In genomic region chr4:102431608-102431961, GRCh38 we compare ENCODE assay signal across 8 cellular contexts.
DNase-seq lines count a peak whose midpoint lies in the region; ATAC-seq and TF ChIP-seq lines count a peak whose summit lies in the region.

No MANE protein-coding gene starts in this region.

- peak overlapping the region; percentile 93 for H3K4me3 ChIP-seq in GM12865 (ENCODE audit: low read depth, low read length)
- H3K4me3 ChIP-seq in RWPE2 (ENCODE audit: severe bottlenecking), result peak overlapping the region; percentile 50
- H3K4me3 ChIP-seq in fibroblast of mammary gland (ENCODE audit: control insufficient read depth, low read depth, low read length), result peak overlapping the region; percentile 62
- peak overlapping the region; percentile 55 to 84 (median 64) for H3K4me3 ChIP-seq in gastrocnemius medialis

- no peaks in the 10 kb centered on the region for H3K9me3 ChIP-seq in RWPE2 (ENCODE audit: severe bottlenecking)
- H3K9me3 ChIP-seq in gastrocnemius medialis, result no peaks in the 10 kb centered on the region

- H3K27ac ChIP-seq in RWPE2 (ENCODE audit: poor library complexity, severe bottlenecking) (peak overlapping the region; percentile 87), gastrocnemius medialis (peak overlapping the region in 2 of 4 donors; percentile 63 to 69)

- H3K27me3 ChIP-seq in RWPE2 (ENCODE audit: insufficient read depth, poor library complexity, severe bottlenecking) (no peaks in the 10 kb centered on the region), gastrocnemius medialis (no peaks in the 10 kb centered on the region)

- peaks cover 16% of the 10 kb centered on the region for H3K4me1 ChIP-seq in RWPE2 (ENCODE audit: insufficient read depth, poor library complexity, severe bottlenecking)
- H3K4me1 ChIP-seq in gastrocnemius medialis, result peaks cover 0 to 6% of the 10 kb centered on the region in 2 donors

- no peak for TF ChIP-seq POLR2A in gastrocnemius medialis (IDR thresholded peaks at IDR 0.05)

- H3K36me3 ChIP-seq in RWPE2 (ENCODE audit: low read depth) (peaks cover 8% of the 10 kb centered on the region), gastrocnemius medialis (no peaks in the 10 kb centered on the region)

- no peak for TF ChIP-seq CTCF in GM12865 (IDR thresholded peaks at IDR 0.05; ENCODE audit: insufficient read depth, low read depth, low read length, missing control alignments)
- peak; percentile 78 for TF ChIP-seq CTCF in RWPE2 (IDR thresholded peaks at IDR 0.05; ENCODE audit: poor library complexity, severe bottlenecking)
- no peak for TF ChIP-seq CTCF in fibroblast of mammary gland (conservative IDR thresholded peaks at IDR 0.05; ENCODE audit: control insufficient read depth, insufficient read depth, low read depth, low read length)
- no peak for TF ChIP-seq CTCF in gastrocnemius medialis (IDR thresholded peaks at IDR 0.05 in 4 of 5, conservative IDR thresholded peaks at IDR 0.05 in 1 of 5)

- DNase-seq in GM12865 (ENCODE audit: low read depth) (no peak), RWPE2 (ENCODE audit: low spot score) (no peak), fibroblast of mammary gland (ENCODE audit: low read depth) (no peak), gastrocnemius medialis (no peak), HPDE6-E6E7 (ENCODE audit: extremely low spot score) (no peak), AML-193 (lab: John Stamatoyannopoulos, UW) (no peak), NCI-H748 (lab: John Stamatoyannopoulos, UW; ENCODE audit: unreplicated experiment) (no peak), DMS79 (lab: John Stamatoyannopoulos, UW) (no peak)

- no peak for ATAC-seq in RWPE2 (ENCODE audit: low read depth)
- no peak for ATAC-seq in gastrocnemius medialis

- intact Hi-C loops in gastrocnemius medialis (cut with DNase I; ENCODE audit: low total_unique reads), result loop anchor here (5.0 to 10.0 kb wide), 4 partner anchors 84 to 763 kb away; partner anchors contain the start of genes CENPE, CISD2, SLC39A8 and UBE2D3

- in situ Hi-C loops in gastrocnemius medialis (cut with MboI; ENCODE audit: low sequenced_read_pairs in 4 of 4), result loop anchor here (10.0 to 25.0 kb wide), 3 partner anchors 181 to 663 kb away; partner anchors contain the start of genes BDH2 (in 1 of the 4) and SLC9B1 (in 1 of the 4)
